ENCODE assay signal across 22 cellular contexts in the genomic region with DNA sequence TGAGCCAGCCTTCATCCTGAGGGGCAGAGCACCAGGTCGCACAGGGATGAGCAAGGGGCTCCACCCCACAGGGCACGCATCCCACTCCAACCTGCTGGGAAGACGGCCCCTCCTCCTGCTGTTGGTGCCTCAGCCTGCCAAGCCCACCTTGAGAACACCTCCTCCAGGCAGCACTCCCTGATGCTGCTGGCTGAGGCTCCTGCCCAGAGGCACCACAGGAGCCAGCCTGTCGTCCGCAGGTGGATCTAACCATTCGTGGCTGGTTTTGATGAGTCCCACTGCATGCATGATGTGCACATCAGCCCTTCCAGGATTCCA. TPM values are rescaled to one million over a fixed set of nuclear protein-coding genes. Genes with fewer than 3 reads are reported as not detected.
A peak's percentile ranks its signal among the peaks of the same experiment; 100 is the strongest.
DNase-seq lines count a peak whose midpoint lies in the region; ATAC-seq, FAIRE-seq and TF ChIP-seq lines count a peak whose summit lies in the region.
"Had no signal": no experiment of that assay in that cellular context is flagged by ENCODE, and none has a peak within 500 bp of the region (broad histone marks: within the 10 kb centered on the region; RNA-seq: fewer than 3 reads in every experiment).

No MANE protein-coding gene starts in this region.

- CTCF ChIA-PET in HepG2 (lab: Yijun Ruan, JAX; ENCODE audit: low intra/inter-chr PET ratio, low total read pairs): no interaction called here

- in situ Hi-C loops in HepG2 (cut with HindIII; ENCODE audit: extremely low pct_ligation_motif_present, low pct_unique_long_range_greater_than_20kb): loop anchor here (10.0 kb wide), 1 partner anchor 254 kb away; no protein-coding TSS in a partner anchor

- H3K4me3 ChIP-seq in Peyer's patch: no peak overlapping the region
- H3K4me3 ChIP-seq in HepG2 (replicated peaks in 1 of 3; ENCODE audit: insufficient read depth in 1 of 3, low read depth in 2 of 3, low read length in 3 of 3): no peak overlapping the region
- no peak overlapping the region for H3K4me3 ChIP-seq in stomach
- H3K4me3 ChIP-seq: BLaER1, gastroesophageal sphincter, neural progenitor cell, right lobe of liver, tibial artery had no signal

- H3K36me3 ChIP-seq in Peyer's patch (peaks cover 0 to 8% (median 0%) of the 10 kb centered on the region in 3 donors), HepG2 (replicated peaks in 1 of 2; ENCODE audit: control insufficient read depth in 1 of 2, insufficient read depth in 2 of 2, low read length in 2 of 2) (no peaks in the 10 kb centered on the region), stomach (peaks cover 8 to 56% (median 40%) of the 10 kb centered on the region in 4 donors)
- H3K36me3 ChIP-seq: neural progenitor cell, right lobe of liver had no signal

- peak; percentile 56 for DNase-seq in Right ventricle myocardium inferior (ENCODE audit: missing footprints)
- DNase-seq in left cardiac atrium: no peak
- DNase-seq in Peyer's patch: peak in 2 of 3 donors; percentile 36 to 43
- DNase-seq in HepG2 (ENCODE audit: low spot score): no peak
- peak; percentile 10 for DNase-seq in stomach
- DNase-seq in glomerular visceral epithelial cell (ENCODE audit: extremely low spot score): no peak
- DNase-seq: activated CD4-positive, alpha-beta T cell treated with anti-CD3 and anti-CD28 coated beads, Interleukin-2, amount 10 ng/mL, durations not matched to agents 24 days and 14 days; amniotic stem cell; EL; HCEC 1CT; hypothalamus; NCI-H146; NCI-H748 treated with DMSO at 0.1 percent for 48 hours; stimulated activated CD4-positive, alpha-beta T cell treated with anti-CD3 and anti-CD28 coated beads, Interleukin-4, amount 100 ng/mL, for 1 hour; tibial artery had no signal

- POLR2A ChIA-PET in HepG2 (lab: Yijun Ruan, JAX): no interaction called here

- no peak overlapping the region for H2AFZ ChIP-seq in HepG2 (ENCODE audit: low read length)
- H2AFZ ChIP-seq: neural progenitor cell had no signal

- ATAC-seq in Right ventricle myocardium inferior (no peak), left cardiac atrium (no peak), HepG2 (no peak), GM21529 (IDR thresholded peaks at IDR 0.05; ENCODE audit: unreplicated experiment) (no peak)
- ATAC-seq: gastroesophageal sphincter, left lobe of liver, Panc1, right lobe of liver had no signal

- H3K4me2 ChIP-seq in HepG2 (ENCODE audit: low read depth, low read length): no peak overlapping the region
- H3K4me2 ChIP-seq: BLaER1, neural progenitor cell had no signal

- no peak for TF ChIP-seq POLR2A in Peyer's patch (IDR thresholded peaks at IDR 0.05)
- no peak for TF ChIP-seq POLR2A in HepG2 (IDR thresholded peaks at IDR 0.05; ENCODE audit: insufficient read depth in 1 of 2, low read depth in 2 of 2, low read length in 2 of 2)
- TF ChIP-seq POLR2A in stomach (IDR thresholded peaks at IDR 0.05): no peak

- TF ChIP-seq CTCF in Peyer's patch (IDR thresholded peaks at IDR 0.05) (no peak), HepG2 (CRISPR knock-in tag; IDR thresholded peaks at IDR 0.05) (no peak), stomach (IDR thresholded peaks at IDR 0.05) (no peak)

- intact Hi-C loops in Right ventricle myocardium inferior (cut with DNase I): no loop called here
- intact Hi-C loops in left cardiac atrium (cut with DNase I): no loop called here
- intact Hi-C loops in HepG2 (cut with micrococcal nuclease; ENCODE audit: unreplicated experiment): loop anchor here (10.0 kb wide), 2 partner anchors 184 to 1304 kb away; no protein-coding TSS in a partner anchor
- intact Hi-C loops in stomach (cut with DNase I; ENCODE audit: low total_unique reads): no loop called here

- no peak for TF ChIP-seq RAD21 in HepG2 (CRISPR knock-in tag; IDR thresholded peaks at IDR 0.05)

- H4K20me1 ChIP-seq in HepG2 (ENCODE audit: insufficient read depth, low read length): no peaks in the 10 kb centered on the region

- H3K9me3 ChIP-seq in Peyer's patch: no peaks in the 10 kb centered on the region
- no peaks in the 10 kb centered on the region for H3K9me3 ChIP-seq in HepG2 (ENCODE audit: low read length)
- H3K9me3 ChIP-seq in stomach: no peaks in the 10 kb centered on the region
- H3K9me3 ChIP-seq: gastroesophageal sphincter, right lobe of liver, tibial artery had no signal

- no TSS peak for BruUV-seq in HepG2 (replicated peaks; lab: Mats Ljungman, UMichigan)

- H3K4me1 ChIP-seq in Peyer's patch (peaks cover 0 to 7% (median 3%) of the 10 kb centered on the region in 4 donors), HepG2 (ENCODE audit: insufficient read depth, low read length) (peaks cover 2% of the 10 kb centered on the region), stomach (peaks cover 0 to 15% (median 6%) of the 10 kb centered on the region in 4 donors)
- H3K4me1 ChIP-seq: neural progenitor cell had no signal

- FAIRE-seq in HepG2 (lab: Jason Lieb, UNC): no peak

- H3K27ac ChIP-seq in Peyer's patch: no peak overlapping the region
- no peak overlapping the region for H3K27ac ChIP-seq in HepG2 (ENCODE audit: extremely low read length, insufficient read depth, low read length)
- no peak overlapping the region for H3K27ac ChIP-seq in stomach
- H3K27ac ChIP-seq: gastroesophageal sphincter, neural progenitor cell, right lobe of liver, tibial artery had no signal

- TF ChIP-seq EP300 in HepG2 (IDR thresholded peaks at IDR 0.05; ENCODE audit: low read depth in 2 of 2, low read length in 2 of 2) (no peak), HepG2 (CRISPR knock-in tag; IDR thresholded peaks at IDR 0.05; ENCODE audit: borderline replicate concordance) (no peak), stomach (IDR thresholded peaks at IDR 0.05) (no peak)

- H3K9ac ChIP-seq in HepG2 (ENCODE audit: insufficient read depth, low read depth, low read length): no peak overlapping the region
- H3K9ac ChIP-seq: BLaER1, neural progenitor cell had no signal

- no peaks in the 10 kb centered on the region for H3K79me2 ChIP-seq in HepG2 (ENCODE audit: insufficient read depth, low read length)

- H3K27me3 ChIP-seq in Peyer's patch: no peaks in the 10 kb centered on the region
- peaks cover 0 to 7% of the 10 kb centered on the region in 2 experiments; a peak in 2 of 5 replicates for H3K27me3 ChIP-seq in HepG2 (ENCODE audit: control insufficient read depth in 1 of 2, insufficient read depth in 2 of 2, low read length in 2 of 2)
- H3K27me3 ChIP-seq in stomach: no peaks in the 10 kb centered on the region
- H3K27me3 ChIP-seq: BLaER1, gastroesophageal sphincter, neural progenitor cell, right lobe of liver had no signal

- WGBS in HepG2 (ENCODE audit: low lambda C conversion rate): 67% methylated on average over 6 of the region's 6 CpGs
- whole genome bisulfite sequencing in stomach, 5 donors: 88 to 98% (median 93%) methylated on average over 5 to 6 of the region's 6 CpGs

TF ChIP-seq in HepG2, 621 proteins besides CTCF, POLR2A, EP300 and RAD21:
- TF ChIP-seq CCAR2 (optimal IDR thresholded peaks at IDR 0.05; ENCODE audit: low read depth, low read length) (no peak), ZMYM3 (CRISPR knock-in tag; IDR thresholded peaks at IDR 0.05) (0 out of 2 replicates have a peak, but pooled peaks have one; percentile 17)

RNA-seq across cellular contexts. Expression of a gene that starts 58.4 kb away (rescaled TPM):
- 17.9 TPM for total RNA-seq in Right ventricle myocardium inferior
- total RNA-seq in left cardiac atrium: 10 to 100 TPM; 16.2 to 23.6 TPM
- 10 to 100 TPM; 22.2 to 81.7 (median 47.2) TPM for total RNA-seq in Peyer's patch
- 0.93 and 0.98 TPM in 2 replicates for total RNA-seq in HepG2 (2016; rRNA removed; fragmentation: Illumina TruSeq; extraction: Trizol)
- total RNA-seq in HepG2 (2016; cell fraction: cytosol; rRNA removed; fragmentation: Illumina TruSeq; extraction: Trizol; ENCODE audit: low read depth): 0.61 and 1.1 TPM in 2 replicates
- total RNA-seq in HepG2 (2016; cell fraction: insoluble cytoplasmic fraction; rRNA removed; fragmentation: Illumina TruSeq; extraction: Trizol): 0.58 and 0.97 TPM in 2 replicates
- total RNA-seq in HepG2 (2016; cell fraction: membrane; rRNA removed; fragmentation: Illumina TruSeq; extraction: Trizol): 1.2 TPM in 2 replicates
- total RNA-seq in HepG2 (2016; cell fraction: nucleus; rRNA removed; fragmentation: Illumina TruSeq; extraction: Trizol): 0.28 and 0.41 TPM in 2 replicates
- 0.51 and 1.2 TPM in 2 replicates for polyA plus RNA-seq in HepG2 (2011; rRNA removed)
- 0.42 and 1.3 TPM in 2 replicates for polyA plus RNA-seq in HepG2 (2011; cell fraction: cytosol; rRNA removed)
- polyA plus RNA-seq in HepG2 (2011; cell fraction: nucleus; rRNA removed): 1.2 and 2.2 TPM in 2 replicates
- polyA plus RNA-seq in HepG2 (2012): 1.3 and 1.6 TPM in 2 replicates
- polyA plus RNA-seq in HepG2 (2016; cell fraction: cytosol; fragmentation: Illumina TruSeq; extraction: Trizol; ENCODE audit: low read depth): 0.84 and 1.2 TPM in 2 replicates
- 1.0 and 1.9 TPM in 2 replicates for polyA plus RNA-seq in HepG2 (2016; cell fraction: insoluble cytoplasmic fraction; fragmentation: Illumina TruSeq; extraction: Trizol; ENCODE audit: low read depth)
- 0.97 and 1.1 TPM in 2 replicates for polyA plus RNA-seq in HepG2 (2016; cell fraction: membrane; fragmentation: Illumina TruSeq; extraction: Trizol; ENCODE audit: low read depth)
- 0.85 and 0.91 TPM in 2 replicates for polyA plus RNA-seq in HepG2 (2016; cell fraction: nucleus; fragmentation: Illumina TruSeq; extraction: Trizol; ENCODE audit: insufficient read depth, low read depth)
- polyA minus RNA-seq in HepG2 (2011; rRNA and poly(A)+ RNA removed; ENCODE audit: low replicate concordance): 0.84 and 28.9 TPM in 2 replicates
- 0.59 and 0.79 TPM in 2 replicates for polyA minus RNA-seq in HepG2 (2011; cell fraction: cytosol; rRNA and poly(A)+ RNA removed)
- 0.50 and 0.90 TPM in 2 replicates for polyA minus RNA-seq in HepG2 (2011; cell fraction: nucleus; rRNA and poly(A)+ RNA removed)
- 100 to 1,000 TPM in 1 of 5 donors, 10 to 100 TPM in 4; 39.1 to 175 (median 45.1) TPM for total RNA-seq in stomach
- 10 to 100 TPM; 47.8 to 49.6 (median 47.8) TPM for polyA plus RNA-seq in stomach

Comparison
In these comparisons a context has a peak if more than half of its experiments do, and no peak if none do; other contexts are left out.
1. DNase-seq: peak in Right ventricle myocardium inferior (single experiment), Peyer's patch (2 of 3) and stomach (single experiment); none in left cardiac atrium (single experiment), HepG2 (single experiment) and glomerular visceral epithelial cell (single experiment).